16 cellular contexts compared by ENCODE assay signal in the genomic region with DNA sequence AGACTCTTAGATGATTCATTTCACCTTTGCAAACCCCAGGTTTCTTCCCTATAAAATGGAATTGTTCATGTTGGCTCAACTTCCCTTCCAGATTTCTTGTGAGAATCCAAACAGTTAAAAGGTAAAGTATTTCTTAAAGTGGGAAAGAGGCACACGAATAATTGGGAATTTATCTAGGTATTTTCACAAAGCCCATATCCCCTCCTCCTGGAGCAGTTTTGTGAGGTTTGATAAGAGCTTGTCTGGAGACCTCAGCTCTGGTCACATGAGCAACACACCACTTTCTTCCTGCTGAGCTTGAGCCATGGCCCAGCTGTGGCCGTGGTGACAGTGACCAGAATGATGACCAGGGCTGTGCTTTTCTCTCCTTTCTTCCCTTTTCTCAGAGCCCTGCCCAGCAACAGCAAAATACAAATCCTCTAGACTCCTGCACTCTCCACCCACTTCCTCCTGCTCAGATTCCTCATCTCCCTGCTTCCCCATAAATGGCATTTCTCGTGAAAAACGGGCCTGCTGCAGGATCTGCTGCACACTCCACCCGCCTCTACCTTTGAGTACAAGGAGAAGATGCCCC.
DNase-seq lines count a peak whose midpoint lies in the region; ATAC-seq, FAIRE-seq and TF ChIP-seq lines count a peak whose summit lies in the region.
"Had no signal": no experiment of that assay in that cellular context is flagged by ENCODE, and none has a peak within 500 bp of the region (broad histone marks: within the 10 kb centered on the region; RNA-seq: fewer than 3 reads in every experiment).

No MANE protein-coding gene starts in this region.

- H4K91ac ChIP-seq in H1 (replicated peaks; ENCODE audit: insufficient read length, low read length), result no peak overlapping the region

- no peak for TF ChIP-seq EP300 in H1 (IDR thresholded peaks at IDR 0.05; ENCODE audit: borderline replicate concordance in 1 of 2, low read depth in 2 of 2, low read length in 2 of 2)

- POLR2A ChIA-PET in H1 (lab: Charles Lee; ENCODE audit: partially characterized antibody), result no interaction called here

- H3K27ac ChIP-seq in right atrium auricular region (no peak overlapping the region), H1 (ENCODE audit: low read depth, low read length) (no peak overlapping the region), mesendoderm (ENCODE audit: low read depth, low read length) (no peak overlapping the region), upper lobe of right lung (no peak overlapping the region)
- H3K27ac ChIP-seq: HL-60 had no signal

- peak; percentile 79 for ATAC-seq in Right ventricle myocardium inferior
- ATAC-seq in upper lobe of right lung, result peak; percentile 92
- ATAC-seq: activated naive CD4-positive, alpha-beta T cell treated with anti-CD3 and anti-CD28 coated beads, Interleukin-2, amount 50 U/mL, for 72 hours; natural killer cell treated with Interleukin-12 subunit alpha and Interleukin-12 subunit beta and Interleukin-15 and Interleukin-18, amount 100 ng/mL, for 72 hours had no signal

- WGBS in H1 (ENCODE audit: extremely low coverage in 1 of 2, insufficient coverage in 1 of 2, insufficient read length in 1 of 2, insufficient replicate concordance in 2 of 2, low coverage in 1 of 2, low lambda C conversion rate in 2 of 2, missing lambda C conversion rate in 1 of 2), 2 experiments, result 91% methylated on average over 5 of the region's 5 CpGs; no CpG with 5 or more reads in 1 of the 2 experiments
- no CpG with 5 or more reads among the region's 5 CpGs for WGBS in mesendoderm (ENCODE audit: extremely low coverage, insufficient coverage, low lambda C conversion rate)

- H3K23ac ChIP-seq in H1 (ENCODE audit: insufficient read length), result no peak overlapping the region
- H3K23ac ChIP-seq in mesendoderm (ENCODE audit: low read length), result no peak overlapping the region

- no peak overlapping the region for H3K14ac ChIP-seq in H1 (ENCODE audit: insufficient read length)

- H3K4me1 ChIP-seq in right atrium auricular region (no peaks in the 10 kb centered on the region), H1 (replicated peaks in 1 of 4; ENCODE audit: control insufficient read depth in 3 of 4, insufficient read depth in 4 of 4, low read length in 3 of 4) (no peaks in the 10 kb centered on the region; a peak in 1 of 7 replicates), mesendoderm (ENCODE audit: control insufficient read depth, low read depth, low read length) (peaks cover 5% of the 10 kb centered on the region), upper lobe of right lung (no peaks in the 10 kb centered on the region)
- H3K4me1 ChIP-seq: tibial nerve had no signal

- no peak for TF ChIP-seq POLR2A in H1 (IDR thresholded peaks at IDR 0.05; ENCODE audit: control extremely low read depth in 1 of 2, low read depth in 2 of 2, low read length in 2 of 2)
- no peak for TF ChIP-seq POLR2A in H54 (IDR thresholded peaks at IDR 0.05; ENCODE audit: low read depth, low read length)

- H3K27me3 ChIP-seq in right atrium auricular region, result no peaks in the 10 kb centered on the region
- H3K27me3 ChIP-seq in H1 (replicated peaks in 1 of 4; ENCODE audit: control insufficient read depth in 3 of 4, extremely low read depth in 1 of 4, insufficient read depth in 3 of 4, low read length in 3 of 4), result no peaks in the 10 kb centered on the region
- H3K27me3 ChIP-seq in mesendoderm (ENCODE audit: insufficient read depth, low read length, poor library complexity), result no peaks in the 10 kb centered on the region
- H3K27me3 ChIP-seq in upper lobe of right lung, result no peaks in the 10 kb centered on the region
- H3K27me3 ChIP-seq: spleen, tibial nerve had no signal

- H3K18ac ChIP-seq in H1 (ENCODE audit: extremely low read depth, low read length) (no peak overlapping the region), mesendoderm (ENCODE audit: low read length) (no peak overlapping the region)

- no peak overlapping the region; the same call in 1 of the 2 replicates for H2BK15ac ChIP-seq in H1 (ENCODE audit: low read length)
- H2BK15ac ChIP-seq in mesendoderm (replicated peaks; ENCODE audit: low read depth), result no peak overlapping the region

- H3K79me2 ChIP-seq in H1 (ENCODE audit: control insufficient read depth in 1 of 2, insufficient read depth in 2 of 2, low read length in 2 of 2), result no peaks in the 10 kb centered on the region
- no peaks in the 10 kb centered on the region for H3K79me2 ChIP-seq in mesendoderm (ENCODE audit: control insufficient read depth, insufficient read depth, low read length)

- H3K36me3 ChIP-seq in right atrium auricular region, result no peaks in the 10 kb centered on the region
- no peaks in the 10 kb centered on the region for H3K36me3 ChIP-seq in H1 (ENCODE audit: control insufficient read depth in 2 of 4, insufficient read depth in 4 of 4, low read length in 3 of 4)
- no peaks in the 10 kb centered on the region for H3K36me3 ChIP-seq in mesendoderm (ENCODE audit: control insufficient read depth, insufficient read depth, low read length)
- H3K36me3 ChIP-seq in upper lobe of right lung, result no peaks in the 10 kb centered on the region
- H3K36me3 ChIP-seq: spleen, tibial nerve had no signal

- H2BK120ac ChIP-seq in H1 (replicated peaks; ENCODE audit: low read depth, low read length) (no peak overlapping the region), mesendoderm (ENCODE audit: low read depth, low read length) (no peak overlapping the region)

- no peak for TF ChIP-seq CTCF in right atrium auricular region (IDR thresholded peaks at IDR 0.05)
- no peak for TF ChIP-seq CTCF in H1 (IDR thresholded peaks at IDR 0.05; ENCODE audit: control extremely low read depth in 1 of 3, insufficient read depth in 1 of 3, low read depth in 1 of 3, low read length in 3 of 3)
- TF ChIP-seq CTCF in upper lobe of right lung (IDR thresholded peaks at IDR 0.05), result no peak

- no peak overlapping the region for H2BK20ac ChIP-seq in H1 (ENCODE audit: low read length)

- H3K23me2 ChIP-seq in H1 (ENCODE audit: low read depth, low read length), result no peaks in the 10 kb centered on the region

- no peak overlapping the region for H3K4ac ChIP-seq in H1 (replicated peaks; ENCODE audit: insufficient read length, low read depth, low read length)
- no peak overlapping the region for H3K4ac ChIP-seq in mesendoderm (ENCODE audit: low read depth, low read length)

- H2AK5ac ChIP-seq in H1 (ENCODE audit: low read depth, low read length) (no peak overlapping the region), mesendoderm (ENCODE audit: low read length) (no peak overlapping the region)

- no peaks in the 10 kb centered on the region for H4K20me1 ChIP-seq in H1 (replicated peaks in 1 of 2; ENCODE audit: control insufficient read depth in 1 of 2, insufficient read depth in 2 of 2, low read length in 2 of 2)

- no peak overlapping the region for H4K5ac ChIP-seq in H1 (ENCODE audit: insufficient read length, low read depth, low read length)
- H4K5ac ChIP-seq in mesendoderm (ENCODE audit: low read length), result no peak overlapping the region

- H4K8ac ChIP-seq in H1 (ENCODE audit: extremely low read depth, insufficient read depth, low read length) (no peak overlapping the region), mesendoderm (ENCODE audit: low read depth, low read length) (no peak overlapping the region)

- H3K9me3 ChIP-seq in right atrium auricular region (peaks cover 0 to 6% of the 10 kb centered on the region in 2 donors), H1 (ENCODE audit: insufficient read depth in 2 of 2, low read depth in 1 of 2, low read length in 1 of 2) (no peaks in the 10 kb centered on the region), upper lobe of right lung (no peaks in the 10 kb centered on the region)
- H3K9me3 ChIP-seq: tibial nerve had no signal

- H2BK5ac ChIP-seq in H1 (ENCODE audit: low read depth, low read length) (0 out of 2 replicates have a peak overlapping the region, but pooled peaks have one; percentile 45), mesendoderm (ENCODE audit: low read length) (no peak overlapping the region)

- peak overlapping the region; percentile 33 for H2AFZ ChIP-seq in H1 (ENCODE audit: low read length)

- no peak for DNase-seq in Right ventricle myocardium inferior (ENCODE audit: missing footprints)
- DNase-seq in right atrium auricular region (ENCODE audit: low spot score), result no peak
- no peak for DNase-seq in H1 (ENCODE audit: low read depth in 1 of 2, low spot score in 2 of 2)
- DNase-seq in mesendoderm, result peak; percentile 24
- no peak for DNase-seq in upper lobe of right lung
- no peak for DNase-seq in cerebellar nuclear complex (lab: John Stamatoyannopoulos, UW)
- DNase-seq in H54 (ENCODE audit: insufficient read length, low spot score), result no peak
- DNase-seq in DMS 273 treated with DMSO at 0.1 percent for 48 hours (lab: John Stamatoyannopoulos, UW), result no peak
- DNase-seq: MM.1S, NCI-H446 treated with DMSO at 0.1 percent for 48 hours, spleen had no signal

- no peak overlapping the region for H3K4me3 ChIP-seq in right atrium auricular region
- no peak overlapping the region for H3K4me3 ChIP-seq in H1 (ENCODE audit: extremely low read depth in 1 of 4, insufficient read depth in 2 of 4, low read depth in 3 of 4, low read length in 4 of 4)
- no peak overlapping the region for H3K4me3 ChIP-seq in mesendoderm (ENCODE audit: low read length)
- no peak overlapping the region for H3K4me3 ChIP-seq in upper lobe of right lung
- H3K4me3 ChIP-seq: spleen, tibial nerve had no signal

- H2BK12ac ChIP-seq in H1 (ENCODE audit: low read depth, low read length), result no peak overlapping the region

- intact Hi-C loops in Right ventricle myocardium inferior (cut with DNase I), result no loop called here
- intact Hi-C loops in upper lobe of right lung (cut with DNase I), result no loop called here

- H3K4me2 ChIP-seq in H1 (ENCODE audit: insufficient read depth in 1 of 2, low read depth in 2 of 2, low read length in 2 of 2) (no peak overlapping the region), mesendoderm (ENCODE audit: low read length) (no peak overlapping the region)

- FAIRE-seq in H1 (lab: Jason Lieb, UNC) (no peak), H54 (lab: Jason Lieb, UNC) (no peak)
- FAIRE-seq: TTC549 had no signal

- H3K9ac ChIP-seq in H1 (replicated peaks in 1 of 4; ENCODE audit: extremely low read depth in 1 of 4, low read depth in 3 of 4, low read length in 3 of 4), result no peak overlapping the region
- H3K9ac ChIP-seq in mesendoderm (ENCODE audit: low read length), result no peak overlapping the region

- no peak overlapping the region for H3K56ac ChIP-seq in H1 (replicated peaks; ENCODE audit: insufficient read length, low read depth, low read length)
- peak overlapping the region; percentile 67 for H3K56ac ChIP-seq in mesendoderm (ENCODE audit: low read length)

- TF ChIP-seq RAD21 in H1 (IDR thresholded peaks at IDR 0.05 in 1 of 2, conservative IDR thresholded peaks at IDR 0.05 in 1 of 2; ENCODE audit: low read depth in 2 of 2, low read length in 2 of 2), result no peak

- CTCF ChIA-PET in H1 (lab: Charles Lee; ENCODE audit: partially characterized antibody), result interaction anchor here (1.0 to 1.7 kb wide), 4 partner anchors 17 to 200 kb away, joined by 3 to 6 read pairs (median 4); no protein-coding TSS in a partner anchor

- H3K79me1 ChIP-seq in H1 (ENCODE audit: low read depth, low read length) (no peaks in the 10 kb centered on the region), mesendoderm (ENCODE audit: low read length) (no peaks in the 10 kb centered on the region)

TF ChIP-seq in H1, 55 proteins besides CTCF, POLR2A, EP300 and RAD21 (continues in another document):
- TF ChIP-seq BCL11A (IDR thresholded peaks at IDR 0.05; ENCODE audit: low read depth in 2 of 2, low read length in 2 of 2), result no peak
- no peak for TF ChIP-seq CHD1 (IDR thresholded peaks at IDR 0.05; ENCODE audit: low read depth, low read length)
